In the genomic region with DNA sequence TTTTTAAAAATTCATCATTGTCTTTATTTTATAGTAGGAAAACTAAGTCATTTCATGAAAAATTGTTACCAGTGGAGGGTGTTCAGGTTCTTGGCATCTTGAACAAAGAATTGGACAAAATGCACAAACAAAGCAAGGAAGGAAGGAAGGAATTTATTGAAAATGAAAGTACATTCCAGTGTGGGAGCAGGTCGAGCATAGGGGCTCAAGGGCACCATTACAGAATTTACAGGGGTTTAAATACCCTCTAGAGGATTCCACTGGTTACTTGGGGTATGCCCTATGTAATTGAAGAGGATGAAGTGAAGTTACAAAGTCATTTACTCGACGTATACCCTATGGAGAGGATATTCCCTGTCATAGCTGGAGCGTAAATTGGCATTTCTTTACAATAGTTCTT, we compare ENCODE assay signal across 19 cellular contexts. TPM values are rescaled to one million over a fixed set of nuclear protein-coding genes. Genes with fewer than 3 reads are reported as not detected.
A peak's percentile ranks its signal among the peaks of the same experiment; 100 is the strongest.
DNase-seq lines count a peak whose midpoint lies in the region; ATAC-seq and TF ChIP-seq lines count a peak whose summit lies in the region.
"Had no signal": no experiment of that assay in that cellular context is flagged by ENCODE, and none has a peak within 500 bp of the region (broad histone marks: within the 10 kb centered on the region; RNA-seq: fewer than 3 reads in every experiment).

No MANE protein-coding gene starts in this region.

- H3K4me3 Mint-ChIP-seq in activated T-cell treated with anti-CD3 and anti-CD28 coated beads, Interleukin-2, amount 50 U/mL, for 72 hours = no peak overlapping the region

- H3K27me3 Mint-ChIP-seq in activated T-cell treated with anti-CD3 and anti-CD28 coated beads, Interleukin-2, amount 50 U/mL, for 72 hours (ENCODE audit: low read depth) = peaks cover 15% of the 10 kb centered on the region

- WGBS in SK-N-SH (ENCODE audit: low lambda C conversion rate) = 81% methylated on average over 4 of the region's 4 CpGs
- WGBS in hepatocyte (ENCODE audit: low lambda C conversion rate, missing lambda C conversion rate) = 57% methylated on average over 4 of the region's 4 CpGs
- 74 to 80% methylated on average over 4 of the region's 4 CpGs for WGBS in testis, 2 donors

- CTCF ChIA-PET in SK-N-SH (lab: Yijun Ruan, JAX) = no interaction called here

- ATAC-seq in SK-N-SH treated with all-trans-retinoic acid at 6 μM for 48 hours (no peak), thoracic aorta (ENCODE audit: insufficient number of reproducible peaks, low FRiP score, low read depth) (no peak)
- ATAC-seq in activated T-cell treated with anti-CD3 and anti-CD28 coated beads, Interleukin-2, amount 50 U/mL, for 72 hours (replicated peaks in 1 of 2) = no peak
- ATAC-seq: Right ventricle myocardium inferior had no signal

- H3K27ac ChIP-seq in SK-N-SH (ENCODE audit: low read depth in 2 of 2, low read length in 1 of 2) (no peak overlapping the region), hepatocyte (peak overlapping the region; percentile 97), thoracic aorta (no peak overlapping the region), testis (no peak overlapping the region)
- H3K27ac ChIP-seq: 22Rv1 had no signal

- H2AFZ ChIP-seq in SK-N-SH (ENCODE audit: low read depth) (no peak overlapping the region), hepatocyte (peak overlapping the region; percentile 16)

- H4K20me1 ChIP-seq in SK-N-SH (ENCODE audit: insufficient read depth) (no peaks in the 10 kb centered on the region), hepatocyte (ENCODE audit: insufficient read depth, poor library complexity, severe bottlenecking) (no peaks in the 10 kb centered on the region)

- H3K79me2 ChIP-seq in SK-N-SH (ENCODE audit: insufficient read depth) (no peaks in the 10 kb centered on the region), hepatocyte (peaks cover 23% of the 10 kb centered on the region)

- H3K36me3 Mint-ChIP-seq in activated T-cell treated with anti-CD3 and anti-CD28 coated beads, Interleukin-2, amount 50 U/mL, for 72 hours (ENCODE audit: insufficient read depth in 2 of 2) = peaks cover 0 to 2% of the 10 kb centered on the region in 2 donors

- H3K36me3 ChIP-seq in SK-N-SH (replicated peaks in 1 of 2; ENCODE audit: control insufficient read depth in 1 of 2, insufficient read depth in 2 of 2, low read length in 1 of 2) (no peaks in the 10 kb centered on the region), hepatocyte (replicated peaks; ENCODE audit: insufficient read depth, low read depth) (no peaks in the 10 kb centered on the region), thoracic aorta (no peaks in the 10 kb centered on the region), testis (ENCODE audit: low read depth, missing control alignments) (no peaks in the 10 kb centered on the region)
- H3K36me3 ChIP-seq: BE2C, cardiac muscle cell, HAP-1 had no signal

- H3K4me1 ChIP-seq in SK-N-SH (ENCODE audit: control insufficient read depth in 1 of 2, insufficient read depth in 2 of 2, low read depth in 1 of 2, low read length in 1 of 2) (no peaks in the 10 kb centered on the region), hepatocyte (ENCODE audit: insufficient read depth) (peaks cover 24% of the 10 kb centered on the region), thoracic aorta (ENCODE audit: control insufficient read depth in 1 of 2, low read depth in 2 of 2) (peaks cover 0 to 6% of the 10 kb centered on the region in 2 donors), testis (no peaks in the 10 kb centered on the region)
- H3K4me1 ChIP-seq: BE2C had no signal

- no peaks in the 10 kb centered on the region for H3K9me3 Mint-ChIP-seq in activated T-cell treated with anti-CD3 and anti-CD28 coated beads, Interleukin-2, amount 50 U/mL, for 72 hours

- no peak overlapping the region for H3K9ac ChIP-seq in SK-N-SH

- peak overlapping the region in 1 of 2 experiments; percentile 28; a peak in 1 of 4 replicates for H3K4me3 ChIP-seq in SK-N-SH (ENCODE audit: low read depth in 2 of 2, low read length in 1 of 2)
- peak overlapping the region; percentile 17; the same call in 1 of the 2 replicates for H3K4me3 ChIP-seq in WI38 (ENCODE audit: low read depth, low read length)
- H3K4me3 ChIP-seq in hepatocyte = peak overlapping the region; percentile 14
- H3K4me3 ChIP-seq in thoracic aorta = peak overlapping the region; percentile 58
- no peak overlapping the region for H3K4me3 ChIP-seq in testis
- H3K4me3 ChIP-seq: cardiac muscle cell, HAP-1 had no signal

- TF ChIP-seq CTCF in SK-N-SH (IDR thresholded peaks at IDR 0.05) (no peak), WI38 (IDR thresholded peaks at IDR 0.05; ENCODE audit: low read depth, low read length) (no peak), hepatocyte (IDR thresholded peaks at IDR 0.05; ENCODE audit: poor library complexity) (no peak), thoracic aorta (IDR thresholded peaks at IDR 0.05) (no peak), testis (IDR thresholded peaks at IDR 0.05) (no peak)

- H3F3A ChIP-seq in SK-N-SH (replicated peaks; ENCODE audit: insufficient read depth) = no peaks in the 10 kb centered on the region

- TF ChIP-seq POLR2A in testis (IDR thresholded peaks at IDR 0.05) = no peak

- H3K9me3 ChIP-seq in SK-N-SH (no peaks in the 10 kb centered on the region), hepatocyte (ENCODE audit: low read depth) (no peaks in the 10 kb centered on the region), thoracic aorta (no peaks in the 10 kb centered on the region), testis (no peaks in the 10 kb centered on the region)
- H3K9me3 ChIP-seq: BE2C, HAP-1 had no signal

- H3K9me2 ChIP-seq in SK-N-SH (no peaks in the 10 kb centered on the region), hepatocyte (replicated peaks; ENCODE audit: insufficient read depth) (no peaks in the 10 kb centered on the region)

- POLR2A ChIA-PET in SK-N-SH (lab: Yijun Ruan, JAX) = no interaction called here

- H3K4me1 Mint-ChIP-seq in activated T-cell treated with anti-CD3 and anti-CD28 coated beads, Interleukin-2, amount 50 U/mL, for 72 hours (ENCODE audit: low read depth) = peaks cover 19% of the 10 kb centered on the region

- H3K27me3 ChIP-seq in SK-N-SH (ENCODE audit: insufficient read depth) (no peaks in the 10 kb centered on the region), hepatocyte (no peaks in the 10 kb centered on the region), thoracic aorta (replicated peaks; ENCODE audit: insufficient read depth) (no peaks in the 10 kb centered on the region), testis (no peaks in the 10 kb centered on the region)
- H3K27me3 ChIP-seq: BE2C, cardiac muscle cell had no signal

- TF ChIP-seq RAD21 in SK-N-SH (IDR thresholded peaks at IDR 0.05; ENCODE audit: low read length) = no peak

- intact Hi-C loops in testis (cut with DNase I; ENCODE audit: low total_unique reads) = no loop called here

- H3K4me2 ChIP-seq in SK-N-SH = peak overlapping the region; percentile 59
- peak overlapping the region; percentile 71 for H3K4me2 ChIP-seq in hepatocyte

- no peak overlapping the region for H3K27ac Mint-ChIP-seq in activated T-cell treated with anti-CD3 and anti-CD28 coated beads, Interleukin-2, amount 50 U/mL, for 72 hours
- H3K27ac Mint-ChIP-seq: T-helper 1 cell treated with Interleukin-12 subunit alpha and Interleukin-12 subunit beta and Interleukin-4 antibody, amounts not matched to agents 30 μg/mL and 1 μg/mL, for 36 hours had no signal

- TF ChIP-seq EP300 in SK-N-SH (IDR thresholded peaks at IDR 0.05; ENCODE audit: borderline replicate concordance in 1 of 2, low read depth in 1 of 2, low read length in 1 of 2) = no peak

- DNase-seq in SK-N-SH = no peak
- no peak for DNase-seq in hepatocyte (ENCODE audit: low spot score)
- no peak for DNase-seq in thoracic aorta (ENCODE audit: low spot score)
- no peak for DNase-seq in testis
- no peak for DNase-seq in activated CD4-positive, alpha-beta T cell treated with anti-CD3 and anti-CD28 coated beads for 1 hour
- no peak for DNase-seq in activated T-cell treated with anti-CD3 and anti-CD28 coated beads, Interleukin-2, amount 50 U/mL, for 72 hours
- DNase-seq: activated CD4-positive, alpha-beta T cell treated with anti-CD3 and anti-CD28 coated beads, Interleukin-2, amount 50 U/mL, for 4 hours; activated T-cell treated with anti-CD3 and anti-CD28 coated beads for 4 hours; BE2C; erythroblast; NCI-H1694 treated with DMSO at 0.1 percent for 48 hours; NCI-H748 treated with DMSO at 0.1 percent for 48 hours had no signal

TF ChIP-seq in SK-N-SH treated with all-trans-retinoic acid at 6 μM for 48 hours, 23 proteins besides CTCF, POLR2A, EP300 and RAD21 (continues in another document):
- TF ChIP-seq ZNF70 (CRISPR knock-in tag; IDR thresholded peaks at IDR 0.05) = no peak
- no peak for TF ChIP-seq TCF4 (CRISPR knock-in tag; IDR thresholded peaks at IDR 0.05; ENCODE audit: borderline replicate concordance)
- TF ChIP-seq, protein P1, sequence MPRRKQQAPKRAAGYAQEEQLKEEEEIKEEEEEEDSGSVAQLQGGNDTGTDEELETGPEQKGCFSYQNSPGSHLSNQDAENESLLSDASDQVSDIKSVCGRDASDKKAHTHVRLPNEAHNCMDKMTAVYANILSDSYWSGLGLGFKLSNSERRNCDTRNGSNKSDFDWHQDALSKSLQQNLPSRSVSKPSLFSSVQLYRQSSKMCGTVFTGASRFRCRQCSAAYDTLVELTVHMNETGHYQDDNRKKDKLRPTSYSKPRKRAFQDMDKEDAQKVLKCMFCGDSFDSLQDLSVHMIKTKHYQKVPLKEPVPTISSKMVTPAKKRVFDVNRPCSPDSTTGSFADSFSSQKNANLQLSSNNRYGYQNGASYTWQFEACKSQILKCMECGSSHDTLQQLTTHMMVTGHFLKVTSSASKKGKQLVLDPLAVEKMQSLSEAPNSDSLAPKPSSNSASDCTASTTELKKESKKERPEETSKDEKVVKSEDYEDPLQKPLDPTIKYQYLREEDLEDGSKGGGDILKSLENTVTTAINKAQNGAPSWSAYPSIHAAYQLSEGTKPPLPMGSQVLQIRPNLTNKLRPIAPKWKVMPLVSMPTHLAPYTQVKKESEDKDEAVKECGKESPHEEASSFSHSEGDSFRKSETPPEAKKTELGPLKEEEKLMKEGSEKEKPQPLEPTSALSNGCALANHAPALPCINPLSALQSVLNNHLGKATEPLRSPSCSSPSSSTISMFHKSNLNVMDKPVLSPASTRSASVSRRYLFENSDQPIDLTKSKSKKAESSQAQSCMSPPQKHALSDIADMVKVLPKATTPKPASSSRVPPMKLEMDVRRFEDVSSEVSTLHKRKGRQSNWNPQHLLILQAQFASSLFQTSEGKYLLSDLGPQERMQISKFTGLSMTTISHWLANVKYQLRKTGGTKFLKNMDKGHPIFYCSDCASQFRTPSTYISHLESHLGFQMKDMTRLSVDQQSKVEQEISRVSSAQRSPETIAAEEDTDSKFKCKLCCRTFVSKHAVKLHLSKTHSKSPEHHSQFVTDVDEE (CRISPR knock-in tag; IDR thresholded peaks at IDR 0.05) = no peak
- no peak for TF ChIP-seq BACH2 (CRISPR knock-in tag; IDR thresholded peaks at IDR 0.05; ENCODE audit: borderline replicate concordance)

RNA-seq across cellular contexts. Expression of a gene that starts 37.4 kb away (rescaled TPM):
- polyA plus RNA-seq in SK-N-SH (2012; rRNA removed) (90.4 and 105 TPM in 2 replicates), hepatocyte (147 and 173 TPM in 2 replicates), testis (ENCODE audit: insufficient read depth, low read depth, low replicate concordance) (119 TPM)
- polyA plus RNA-seq in SK-N-SH (2012; cell fraction: cytosol; rRNA removed) = 135 and 159 TPM in 2 replicates
- 38.2 and 65.9 TPM in 2 replicates for polyA plus RNA-seq in SK-N-SH (2012; cell fraction: nucleus; rRNA removed)
- total RNA-seq in hepatocyte (139 and 148 TPM in 2 replicates), thoracic aorta (10 to 100 TPM; 29.9 to 49.5 TPM), testis (100 to 1,000 TPM in 1 of 2 donors, 10 to 100 TPM in 1; 99.3 to 146 TPM)
- 10 to 100 TPM; 71.6 to 85.9 TPM for total RNA-seq in activated T-cell treated with anti-CD3 and anti-CD28 coated beads, Interleukin-2, amount 50 U/mL, for 72 hours

Comparison
In these comparisons a context has a peak if more than half of its experiments do, and no peak if none do; other contexts are left out.
1. H3K4me3 ChIP-seq: peak in WI38 (single experiment), hepatocyte (single experiment) and thoracic aorta (single experiment); none in testis (0 of 2).